20 cellular contexts compared by ENCODE assay signal in the genomic region with DNA sequence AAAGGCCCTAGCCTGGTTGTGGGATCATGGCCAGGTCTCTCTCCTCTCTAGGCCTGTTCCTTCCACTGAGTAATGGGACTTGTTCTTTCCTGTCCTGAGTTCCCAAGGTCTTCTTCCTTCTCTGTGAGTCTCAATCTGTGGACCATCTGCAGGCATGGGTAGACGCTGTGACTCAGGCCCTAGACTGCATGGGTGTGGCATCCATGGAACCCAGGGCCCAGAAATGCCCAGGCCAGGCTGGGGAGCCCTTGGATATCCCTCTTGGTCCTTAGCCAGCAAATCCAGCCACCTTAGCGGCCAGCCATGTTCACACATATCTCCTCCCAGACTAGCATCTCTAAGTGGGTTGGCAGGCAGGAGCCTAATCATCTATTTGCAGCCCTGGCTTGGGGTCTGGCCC. TPM values are rescaled to one million over a fixed set of nuclear protein-coding genes. Genes with fewer than 3 reads are reported as not detected.
DNase-seq lines count a peak whose midpoint lies in the region; ATAC-seq and TF ChIP-seq lines count a peak whose summit lies in the region.
"Had no signal": no experiment of that assay in that cellular context is flagged by ENCODE, and none has a peak within 500 bp of the region (broad histone marks: within the 10 kb centered on the region; RNA-seq: fewer than 3 reads in every experiment).

No MANE protein-coding gene starts in this region.

- intact Hi-C loops in activated CD4-positive, alpha-beta memory T cell treated with anti-CD3 and anti-CD28 coated beads for 36 hours (cut with micrococcal nuclease): no loop called here

- CTCF ChIA-PET in activated CD4-positive, alpha-beta memory T cell treated with anti-CD3 and anti-CD28 coated beads for 36 hours (lab: Charles Lee): interaction anchor here (1.0 to 1.9 kb wide), 2 partner anchors 49 to 424 kb away, joined by 3 to 12 read pairs; no protein-coding TSS in a partner anchor

- TF ChIP-seq CTCF in foreskin keratinocyte (conservative IDR thresholded peaks at IDR 0.05): no peak

- peak overlapping the region in 1 of 3 donors; percentile 22 for H3K4me3 ChIP-seq in skeletal muscle tissue (ENCODE audit: low read length in 3 of 3)
- H3K4me3 ChIP-seq: SJCRH30, smooth muscle cell had no signal

- H3K27me3 ChIP-seq in foreskin keratinocyte: peaks cover 64% of the 10 kb centered on the region
- peaks cover 7 to 14% (median 11%) of the 10 kb centered on the region in 3 donors for H3K27me3 ChIP-seq in skeletal muscle tissue (ENCODE audit: control insufficient read depth in 3 of 3, insufficient read depth in 3 of 3, low read length in 3 of 3)
- H3K27me3 ChIP-seq: SJCRH30 had no signal

- ATAC-seq in activated T-cell treated with anti-CD3 and anti-CD28 coated beads, Interleukin-2, amount 50 U/mL, for 4 hours: no peak
- ATAC-seq in foreskin keratinocyte (peak; percentile 23), HG03439 (IDR thresholded peaks at IDR 0.05; ENCODE audit: unreplicated experiment) (no peak), GM18858 (IDR thresholded peaks at IDR 0.05; ENCODE audit: unreplicated experiment) (no peak)

- peak; percentile 12 to 14 for DNase-seq in activated T-cell treated with anti-CD3 and anti-CD28 coated beads, Interleukin-2, amount 50 U/mL, for 48 hours
- no peak for DNase-seq in activated T-cell treated with anti-CD3 and anti-CD28 coated beads, Interleukin-2, amount 50 U/mL, for 4 hours
- peak; percentile 2 for DNase-seq in activated CD4-positive, alpha-beta memory T cell treated with anti-CD3 and anti-CD28 coated beads for 36 hours
- peak; percentile 31 to 65 for DNase-seq in foreskin keratinocyte
- DNase-seq in DMS153 treated with DMSO at 0.1 percent for 48 hours (lab: John Stamatoyannopoulos, UW; ENCODE audit: unreplicated experiment): no peak
- DNase-seq: erythroblast, MV-4-11, NCI-H2029 treated with DMSO at 0.1 percent for 48 hours, NCI-H524, SJCRH30, trophoblast cell had no signal

- no peaks in the 10 kb centered on the region for H3K36me3 Mint-ChIP-seq in activated T-cell treated with anti-CD3 and anti-CD28 coated beads, Interleukin-2, amount 50 U/mL, for 4 hours (ENCODE audit: insufficient read depth)
- no peaks in the 10 kb centered on the region for H3K36me3 Mint-ChIP-seq in activated CD4-positive, alpha-beta memory T cell treated with anti-CD3 and anti-CD28 coated beads for 36 hours
- H3K36me3 Mint-ChIP-seq: IgD-negative memory B cell, mesothelial cell of epicardium had no signal

- H3K4me1 ChIP-seq in foreskin keratinocyte (peaks cover 2% of the 10 kb centered on the region), skeletal muscle tissue (ENCODE audit: control insufficient read depth in 3 of 3, insufficient read depth in 3 of 3, low read length in 3 of 3) (peaks cover 20 to 50% (median 43%) of the 10 kb centered on the region in 3 donors)
- H3K4me1 ChIP-seq: SJCRH30 had no signal

- no peak overlapping the region for H3K27ac Mint-ChIP-seq in activated CD4-positive, alpha-beta memory T cell treated with anti-CD3 and anti-CD28 coated beads for 36 hours
- H3K27ac Mint-ChIP-seq: IgD-negative memory B cell; mesothelial cell of epicardium; T-helper 2 cell treated with Interferon-gamma antibody and Interleukin-4, amounts not matched to agents 5 μg/mL and 100 μg/mL, for 36 hours had no signal

- H3K4me3 Mint-ChIP-seq in activated T-cell treated with anti-CD3 and anti-CD28 coated beads, Interleukin-2, amount 50 U/mL, for 4 hours: no peak overlapping the region
- no peak overlapping the region for H3K4me3 Mint-ChIP-seq in activated CD4-positive, alpha-beta memory T cell treated with anti-CD3 and anti-CD28 coated beads for 36 hours
- H3K4me3 Mint-ChIP-seq: mesothelial cell of epicardium; T-helper 2 cell treated with Interferon-gamma antibody and Interleukin-4, amounts not matched to agents 5 μg/mL and 100 μg/mL, for 36 hours had no signal

- no peaks in the 10 kb centered on the region for H3K36me3 ChIP-seq in skeletal muscle tissue (ENCODE audit: control insufficient read depth in 3 of 3, insufficient read depth in 3 of 3, low read length in 3 of 3)
- H3K36me3 ChIP-seq: SJCRH30 had no signal

- peaks cover 30% of the 10 kb centered on the region for H3K27me3 Mint-ChIP-seq in activated T-cell treated with anti-CD3 and anti-CD28 coated beads, Interleukin-2, amount 50 U/mL, for 4 hours (ENCODE audit: low read depth)
- peaks cover 47% of the 10 kb centered on the region for H3K27me3 Mint-ChIP-seq in activated CD4-positive, alpha-beta memory T cell treated with anti-CD3 and anti-CD28 coated beads for 36 hours

- H3K9me3 ChIP-seq in skeletal muscle tissue (ENCODE audit: control insufficient read depth in 3 of 3, low read length in 3 of 3): no peaks in the 10 kb centered on the region
- H3K9me3 ChIP-seq: SJCRH30 had no signal

- POLR2A ChIA-PET in activated CD4-positive, alpha-beta memory T cell treated with anti-CD3 and anti-CD28 coated beads for 36 hours (lab: Charles Lee): no interaction called here

- H3K27ac ChIP-seq in foreskin keratinocyte (no peak overlapping the region), skeletal muscle tissue (ENCODE audit: low read depth, low read length) (peak overlapping the region; percentile 69)
- H3K27ac ChIP-seq: SJCRH30 had no signal

- no peaks in the 10 kb centered on the region for H3K9me3 Mint-ChIP-seq in activated T-cell treated with anti-CD3 and anti-CD28 coated beads, Interleukin-2, amount 50 U/mL, for 4 hours
- H3K9me3 Mint-ChIP-seq in activated CD4-positive, alpha-beta memory T cell treated with anti-CD3 and anti-CD28 coated beads for 36 hours: no peaks in the 10 kb centered on the region
- H3K9me3 Mint-ChIP-seq: IgD-negative memory B cell; mesothelial cell of epicardium; T-helper 2 cell treated with Interferon-gamma antibody and Interleukin-4, amounts not matched to agents 5 μg/mL and 100 μg/mL, for 36 hours had no signal

- H3K4me1 Mint-ChIP-seq in activated T-cell treated with anti-CD3 and anti-CD28 coated beads, Interleukin-2, amount 50 U/mL, for 4 hours (ENCODE audit: low read depth): peaks cover 39% of the 10 kb centered on the region
- peaks cover 38% of the 10 kb centered on the region for H3K4me1 Mint-ChIP-seq in activated CD4-positive, alpha-beta memory T cell treated with anti-CD3 and anti-CD28 coated beads for 36 hours (ENCODE audit: low read depth)
- H3K4me1 Mint-ChIP-seq: mesothelial cell of epicardium had no signal

- peak overlapping the region in 1 of 3 donors; percentile 51 for H3K9ac ChIP-seq in skeletal muscle tissue (ENCODE audit: low read depth in 1 of 3, low read length in 3 of 3)

RNA-seq across cellular contexts. Expression of a gene that starts 2.3 kb away (rescaled TPM):
- total RNA-seq in activated T-cell treated with anti-CD3 and anti-CD28 coated beads, Interleukin-2, amount 50 U/mL, for 4 hours: 10 to 100 TPM; 25.0 to 38.0 (median 27.1) TPM
- 1 to 10 TPM; 5.6 to 6.0 TPM for total RNA-seq in activated CD4-positive, alpha-beta memory T cell treated with anti-CD3 and anti-CD28 coated beads for 36 hours
- total RNA-seq in foreskin keratinocyte (0.07 TPM in 2 replicates), skeletal muscle tissue (3.1 TPM)
- 0.01 and 0.02 TPM in 2 replicates for polyA plus RNA-seq in foreskin keratinocyte
- total RNA-seq: A673, mesothelial cell of epicardium, SJCRH30, smooth muscle cell had no signal
- polyA plus RNA-seq: smooth muscle cell had no signal

RNA-seq across cellular contexts. Expression of a gene that starts 46.7 kb away (rescaled TPM):
- 100 to 1,000 TPM in 2 of 3 donors, 10 to 100 TPM in 1; 94.6 to 152 (median 138) TPM for total RNA-seq in activated T-cell treated with anti-CD3 and anti-CD28 coated beads, Interleukin-2, amount 50 U/mL, for 4 hours
- total RNA-seq in activated CD4-positive, alpha-beta memory T cell treated with anti-CD3 and anti-CD28 coated beads for 36 hours: 10 to 100 TPM; 23.1 to 23.3 TPM
- total RNA-seq in foreskin keratinocyte (not detected in 2 replicates), skeletal muscle tissue (not detected)
- polyA plus RNA-seq in foreskin keratinocyte: not detected in 2 replicates
- total RNA-seq: A673, mesothelial cell of epicardium, omental fat pad, SJCRH30, smooth muscle cell had no signal
- polyA plus RNA-seq: IgD-negative memory B cell, smooth muscle cell had no signal

RNA-seq across cellular contexts. Expression of a gene that starts 59.9 kb away (rescaled TPM):
- 100 to 1,000 TPM; 130 to 283 (median 277) TPM for total RNA-seq in activated T-cell treated with anti-CD3 and anti-CD28 coated beads, Interleukin-2, amount 50 U/mL, for 4 hours
- total RNA-seq in activated CD4-positive, alpha-beta memory T cell treated with anti-CD3 and anti-CD28 coated beads for 36 hours: 100 to 1,000 TPM; 125 to 128 TPM
- total RNA-seq in foreskin keratinocyte (7.9 and 25.2 TPM in 2 replicates), skeletal muscle tissue (not detected)
- polyA plus RNA-seq in foreskin keratinocyte: 9.7 and 30.4 TPM in 2 replicates
- total RNA-seq: A673, mesothelial cell of epicardium, omental fat pad, SJCRH30, smooth muscle cell had no signal
- polyA plus RNA-seq: IgD-negative memory B cell, smooth muscle cell had no signal

Comparison
In these comparisons a context has a peak if more than half of its experiments do, and no peak if none do; other contexts are left out.
1. DNase-seq: peak in activated T-cell treated with anti-CD3 and anti-CD28 coated beads, Interleukin-2, amount 50 U/mL, for 48 hours (2 of 2), activated CD4-positive, alpha-beta memory T cell treated with anti-CD3 and anti-CD28 coated beads for 36 hours (single experiment) and foreskin keratinocyte (2 of 2); none in activated T-cell treated with anti-CD3 and anti-CD28 coated beads, Interleukin-2, amount 50 U/mL, for 4 hours (single experiment) and DMS153 treated with DMSO at 0.1 percent for 48 hours (single experiment).
2. RNA of a gene that starts 46.7 kb away (total RNA-seq): 94.6 to 152 TPM in activated T-cell treated with anti-CD3 and anti-CD28 coated beads, Interleukin-2, amount 50 U/mL, for 4 hours and 23.1 to 23.3 TPM in activated CD4-positive, alpha-beta memory T cell treated with anti-CD3 and anti-CD28 coated beads for 36 hours; not detected in foreskin keratinocyte and not detected in skeletal muscle tissue (single experiment); every median in the first group is over 10 times any median in the second.